In the genomic region with DNA sequence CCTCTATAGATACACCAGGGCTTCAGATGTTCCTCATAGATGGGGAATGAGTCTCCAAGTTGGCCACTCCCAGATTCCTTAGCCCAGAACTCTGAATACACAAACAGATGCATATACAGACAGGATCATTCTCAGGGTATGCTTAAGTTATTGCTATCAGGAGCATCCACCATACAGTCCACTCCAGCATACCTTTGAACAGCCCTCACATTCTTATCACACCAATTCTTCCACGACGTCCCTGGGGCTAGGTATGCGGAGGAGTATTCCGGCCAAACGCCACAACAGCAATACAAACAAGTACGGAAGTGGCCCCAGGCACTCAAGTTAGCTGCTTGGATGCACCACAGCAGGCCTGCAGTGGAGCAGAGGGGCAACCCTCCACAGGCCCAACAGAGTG, we compare ENCODE assay signal across 15 cellular contexts.
A peak's percentile ranks its signal among the peaks of the same experiment; 100 is the strongest.
DNase-seq lines count a peak whose midpoint lies in the region; ATAC-seq, FAIRE-seq and TF ChIP-seq lines count a peak whose summit lies in the region.
"Had no signal": no experiment of that assay in that cellular context is flagged by ENCODE, and none has a peak within 500 bp of the region (broad histone marks: within the 10 kb centered on the region; RNA-seq: fewer than 3 reads in every experiment).

No MANE protein-coding gene starts in this region.

- no peak for FAIRE-seq in bronchial epithelial cell (lab: Jason Lieb, UNC)
- FAIRE-seq: A204.1, H54 had no signal

- DNase-seq in ELF-1 (ENCODE audit: low read depth, low spot score) (peak; percentile 90), bronchial epithelial cell (ENCODE audit: low read depth) (peak; percentile 26), kidney tubule cell (ENCODE audit: low spot score) (peak; percentile 44), upper lobe of right lung (no peak), dermis blood vessel endothelial cell (no peak), NCI-H1105 (lab: John Stamatoyannopoulos, UW) (no peak)
- DNase-seq: DND-41, NCI-H187 treated with DMSO at 0.1 percent for 48 hours, NCI-H446 treated with DMSO at 0.1 percent for 48 hours, NCI-H82 had no signal

- intact Hi-C loops in upper lobe of right lung (cut with DNase I): no loop called here

- H3K27me3 ChIP-seq in bronchial epithelial cell (ENCODE audit: control insufficient read depth, insufficient read depth, low read length) (no peaks in the 10 kb centered on the region), upper lobe of right lung (no peaks in the 10 kb centered on the region)
- H3K27me3 ChIP-seq: BLaER1 treated with 17β-estradiol and CSF1 and Interleukin-3, amounts not matched to agents 10 nM and 100 nM had no signal

- no peak overlapping the region for H3K27ac ChIP-seq in upper lobe of right lung
- H3K27ac ChIP-seq: BLaER1 treated with 17β-estradiol and CSF1 and Interleukin-3, amounts not matched to agents 10 nM and 100 nM; SJSA1 had no signal

- ATAC-seq in upper lobe of right lung (peak; percentile 60), GM18867 (IDR thresholded peaks at IDR 0.05; ENCODE audit: unreplicated experiment) (no peak)

- H3K4me1 ChIP-seq in upper lobe of right lung: no peaks in the 10 kb centered on the region
- H3K4me1 ChIP-seq: BLaER1 treated with 17β-estradiol and CSF1 and Interleukin-3, amounts not matched to agents 10 nM and 100 nM; SJSA1 had no signal

- H3K4me3 ChIP-seq in bronchial epithelial cell (ENCODE audit: low read depth, low read length) (no peak overlapping the region), upper lobe of right lung (no peak overlapping the region)
- H3K4me3 ChIP-seq: BLaER1 treated with 17β-estradiol and CSF1 and Interleukin-3, amounts not matched to agents 10 nM and 100 nM; SJSA1 had no signal

- H3K36me3 ChIP-seq in bronchial epithelial cell (ENCODE audit: control insufficient read depth, insufficient read depth, low read length) (no peaks in the 10 kb centered on the region), upper lobe of right lung (no peaks in the 10 kb centered on the region)
- H3K36me3 ChIP-seq: BLaER1 treated with 17β-estradiol and CSF1 and Interleukin-3, amounts not matched to agents 10 nM and 100 nM; SJSA1 had no signal

- H3K9me3 ChIP-seq in upper lobe of right lung: no peaks in the 10 kb centered on the region
- H3K9me3 ChIP-seq: SJSA1 had no signal

- TF ChIP-seq CTCF in bronchial epithelial cell (IDR thresholded peaks at IDR 0.05; ENCODE audit: insufficient read depth, low read length, severe bottlenecking): no peak
- no peak for TF ChIP-seq CTCF in upper lobe of right lung (IDR thresholded peaks at IDR 0.05)

Comparison
In these comparisons a context has a peak if more than half of its experiments do, and no peak if none do; other contexts are left out.
1. DNase-seq: peak in ELF-1 (single experiment), bronchial epithelial cell (single experiment) and kidney tubule cell (single experiment); none in upper lobe of right lung (single experiment), dermis blood vessel endothelial cell (single experiment) and NCI-H1105 (single experiment).